Comparison of ENCODE assay signal across 1 cellular context in the genomic region with DNA sequence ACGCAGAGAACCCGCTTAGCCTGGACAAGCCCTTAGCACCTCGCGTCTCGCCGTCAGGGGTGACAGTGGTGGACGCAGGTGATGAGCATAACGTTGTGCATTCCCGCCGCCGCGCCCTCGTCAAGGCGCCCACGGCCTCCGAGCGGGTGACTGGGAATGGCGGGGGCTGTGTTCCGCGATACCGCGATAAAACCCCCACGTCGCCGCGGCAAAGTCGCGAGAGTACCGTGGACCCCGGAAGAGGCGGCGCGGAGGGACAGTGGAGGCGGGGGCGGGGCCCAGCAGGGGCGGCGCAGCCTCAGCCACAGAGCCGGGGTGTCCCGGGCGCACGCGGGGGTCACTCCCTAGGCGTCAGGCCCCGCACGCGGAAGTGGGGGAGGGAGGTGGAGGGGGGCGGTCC.
TF ChIP-seq lines count a peak whose summit lies in the region.

No MANE protein-coding gene starts in this region.

TF ChIP-seq in K562, 482 proteins besides CTCF, POLR2A, EP300 and RAD21 (continued from another document and continues in another):
- TF ChIP-seq CEBPZ (IDR thresholded peaks at IDR 0.05; ENCODE audit: borderline replicate concordance, low read depth, low read length) (no peak), TAL1 (IDR thresholded peaks at IDR 0.05) (no peak), BDP1 (IDR thresholded peaks at IDR 0.05; ENCODE audit: insufficient read depth, insufficient read length) (no peak), KHSRP (IDR thresholded peaks at IDR 0.05) (no peak), ZC3H8 (IDR thresholded peaks at IDR 0.05) (no peak), HDAC3 (IDR thresholded peaks at IDR 0.05; ENCODE audit: borderline replicate concordance, partially characterized antibody) (no peak), ZNF695 (CRISPR knock-in tag; IDR thresholded peaks at IDR 0.05) (no peak), TAF9B (IDR thresholded peaks at IDR 0.05; ENCODE audit: partially characterized antibody) (no peak), SMARCA4 (IDR thresholded peaks at IDR 0.05) (no peak), SMARCE1 (IDR thresholded peaks at IDR 0.05) (no peak), KDM5B (IDR thresholded peaks at IDR 0.05; ENCODE audit: insufficient replicate concordance, low read depth, low read length) (no peak), ZKSCAN8 (CRISPR knock-in tag; IDR thresholded peaks at IDR 0.05) (no peak), ZBTB17 (CRISPR knock-in tag; IDR thresholded peaks at IDR 0.05) (no peak), HNRNPH1 (optimal IDR thresholded peaks at IDR 0.05; ENCODE audit: low read depth, low read length) (no peak), NCOA4 (IDR thresholded peaks at IDR 0.05; ENCODE audit: partially characterized antibody) (no peak), NR3C1 (CRISPR knock-in tag; IDR thresholded peaks at IDR 0.05) (no peak), DACH1 (IDR thresholded peaks at IDR 0.05; ENCODE audit: partially characterized antibody) (no peak), EGR1 (conservative IDR thresholded peaks at IDR 0.05) (peak; percentile 91), BHLHE40 (IDR thresholded peaks at IDR 0.05; ENCODE audit: low read length) (peak; percentile 30), ZNF408 (CRISPR knock-in tag; IDR thresholded peaks at IDR 0.05; ENCODE audit: low read depth) (no peak), ZNF197 (CRISPR knock-in tag; IDR thresholded peaks at IDR 0.05; ENCODE audit: low read depth) (no peak), SNRNP70 (optimal IDR thresholded peaks at IDR 0.05; ENCODE audit: low read depth, low read length) (no peak), SMC3 (conservative IDR thresholded peaks at IDR 0.05; ENCODE audit: insufficient read depth, low read depth, low read length) (no peak), ELF4 (CRISPR knock-in tag; IDR thresholded peaks at IDR 0.05) (no peak), PRMT5 (CRISPR knock-in tag; IDR thresholded peaks at IDR 0.05) (no peak), ZFX (CRISPR knock-in tag; IDR thresholded peaks at IDR 0.05) (no peak), ZNF165 (CRISPR knock-in tag; IDR thresholded peaks at IDR 0.05; ENCODE audit: borderline replicate concordance) (no peak), ELF1 (tag; IDR thresholded peaks at IDR 0.05) (peak; percentile 90), ZNF174 (CRISPR knock-in tag; IDR thresholded peaks at IDR 0.05) (no peak), CBFB (CRISPR knock-in tag; IDR thresholded peaks at IDR 0.05) (0 out of 2 replicates have a peak, but pooled peaks have one; percentile 30), SLC30A9 (CRISPR knock-in tag; IDR thresholded peaks at IDR 0.05) (no peak), ZNF778 (CRISPR knock-in tag; IDR thresholded peaks at IDR 0.05) (no peak), ZNF133 (CRISPR knock-in tag; IDR thresholded peaks at IDR 0.05) (no peak), ATF1 (CRISPR knock-in tag; IDR thresholded peaks at IDR 0.05) (no peak), ATF1 (tag; IDR thresholded peaks at IDR 0.05) (peak; percentile 58; the same call in 1 of the 2 replicates), RUNX1 (IDR thresholded peaks at IDR 0.05; ENCODE audit: low read depth) (no peak), ARID2 (IDR thresholded peaks at IDR 0.05) (no peak), ZNF76 (CRISPR knock-in tag; IDR thresholded peaks at IDR 0.05; ENCODE audit: borderline replicate concordance) (no peak), L3MBTL2 (IDR thresholded peaks at IDR 0.05) (peak; percentile 78), RFX5 (IDR thresholded peaks at IDR 0.05; ENCODE audit: low read depth, low read length) (no peak), KLF16 (IDR thresholded peaks at IDR 0.05) (no peak), ZNF561 (CRISPR knock-in tag; conservative IDR thresholded peaks at IDR 0.05) (no peak), ARNT (IDR thresholded peaks at IDR 0.05) (no peak)
- TF ChIP-seq, protein P1, sequence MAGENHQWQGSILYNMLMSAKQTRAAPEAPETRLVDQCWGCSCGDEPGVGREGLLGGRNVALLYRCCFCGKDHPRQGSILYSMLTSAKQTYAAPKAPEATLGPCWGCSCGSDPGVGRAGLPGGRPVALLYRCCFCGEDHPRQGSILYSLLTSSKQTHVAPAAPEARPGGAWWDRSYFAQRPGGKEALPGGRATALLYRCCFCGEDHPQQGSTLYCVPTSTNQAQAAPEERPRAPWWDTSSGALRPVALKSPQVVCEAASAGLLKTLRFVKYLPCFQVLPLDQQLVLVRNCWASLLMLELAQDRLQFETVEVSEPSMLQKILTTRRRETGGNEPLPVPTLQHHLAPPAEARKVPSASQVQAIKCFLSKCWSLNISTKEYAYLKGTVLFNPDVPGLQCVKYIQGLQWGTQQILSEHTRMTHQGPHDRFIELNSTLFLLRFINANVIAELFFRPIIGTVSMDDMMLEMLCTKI (IDR thresholded peaks at IDR 0.05; ENCODE audit: partially characterized antibody), result no peak
- TF ChIP-seq, protein P2, sequence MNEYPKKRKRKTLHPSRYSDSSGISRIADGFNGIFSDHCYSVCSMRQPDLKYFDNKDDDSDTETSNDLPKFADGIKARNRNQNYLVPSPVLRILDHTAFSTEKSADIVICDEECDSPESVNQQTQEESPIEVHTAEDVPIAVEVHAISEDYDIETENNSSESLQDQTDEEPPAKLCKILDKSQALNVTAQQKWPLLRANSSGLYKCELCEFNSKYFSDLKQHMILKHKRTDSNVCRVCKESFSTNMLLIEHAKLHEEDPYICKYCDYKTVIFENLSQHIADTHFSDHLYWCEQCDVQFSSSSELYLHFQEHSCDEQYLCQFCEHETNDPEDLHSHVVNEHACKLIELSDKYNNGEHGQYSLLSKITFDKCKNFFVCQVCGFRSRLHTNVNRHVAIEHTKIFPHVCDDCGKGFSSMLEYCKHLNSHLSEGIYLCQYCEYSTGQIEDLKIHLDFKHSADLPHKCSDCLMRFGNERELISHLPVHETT (CRISPR knock-in tag; conservative IDR thresholded peaks at IDR 0.05 in 1 of 2, IDR thresholded peaks at IDR 0.05 in 1 of 2), result no peak
- TF ChIP-seq, protein P3, sequence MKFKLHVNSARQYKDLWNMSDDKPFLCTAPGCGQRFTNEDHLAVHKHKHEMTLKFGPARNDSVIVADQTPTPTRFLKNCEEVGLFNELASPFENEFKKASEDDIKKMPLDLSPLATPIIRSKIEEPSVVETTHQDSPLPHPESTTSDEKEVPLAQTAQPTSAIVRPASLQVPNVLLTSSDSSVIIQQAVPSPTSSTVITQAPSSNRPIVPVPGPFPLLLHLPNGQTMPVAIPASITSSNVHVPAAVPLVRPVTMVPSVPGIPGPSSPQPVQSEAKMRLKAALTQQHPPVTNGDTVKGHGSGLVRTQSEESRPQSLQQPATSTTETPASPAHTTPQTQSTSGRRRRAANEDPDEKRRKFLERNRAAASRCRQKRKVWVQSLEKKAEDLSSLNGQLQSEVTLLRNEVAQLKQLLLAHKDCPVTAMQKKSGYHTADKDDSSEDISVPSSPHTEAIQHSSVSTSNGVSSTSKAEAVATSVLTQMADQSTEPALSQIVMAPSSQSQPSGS (CRISPR knock-in tag; IDR thresholded peaks at IDR 0.05), result no peak
- TF ChIP-seq, protein P4, sequence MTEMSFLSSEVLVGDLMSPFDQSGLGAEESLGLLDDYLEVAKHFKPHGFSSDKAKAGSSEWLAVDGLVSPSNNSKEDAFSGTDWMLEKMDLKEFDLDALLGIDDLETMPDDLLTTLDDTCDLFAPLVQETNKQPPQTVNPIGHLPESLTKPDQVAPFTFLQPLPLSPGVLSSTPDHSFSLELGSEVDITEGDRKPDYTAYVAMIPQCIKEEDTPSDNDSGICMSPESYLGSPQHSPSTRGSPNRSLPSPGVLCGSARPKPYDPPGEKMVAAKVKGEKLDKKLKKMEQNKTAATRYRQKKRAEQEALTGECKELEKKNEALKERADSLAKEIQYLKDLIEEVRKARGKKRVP (CRISPR knock-in tag; IDR thresholded peaks at IDR 0.05), result no peak
- TF ChIP-seq, protein P5, sequence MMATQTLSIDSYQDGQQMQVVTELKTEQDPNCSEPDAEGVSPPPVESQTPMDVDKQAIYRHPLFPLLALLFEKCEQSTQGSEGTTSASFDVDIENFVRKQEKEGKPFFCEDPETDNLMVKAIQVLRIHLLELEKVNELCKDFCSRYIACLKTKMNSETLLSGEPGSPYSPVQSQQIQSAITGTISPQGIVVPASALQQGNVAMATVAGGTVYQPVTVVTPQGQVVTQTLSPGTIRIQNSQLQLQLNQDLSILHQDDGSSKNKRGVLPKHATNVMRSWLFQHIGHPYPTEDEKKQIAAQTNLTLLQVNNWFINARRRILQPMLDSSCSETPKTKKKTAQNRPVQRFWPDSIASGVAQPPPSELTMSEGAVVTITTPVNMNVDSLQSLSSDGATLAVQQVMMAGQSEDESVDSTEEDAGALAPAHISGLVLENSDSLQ (IDR thresholded peaks at IDR 0.05), result 0 out of 2 replicates have a peak, but pooled peaks have one; percentile 2
- TF ChIP-seq, protein P6, sequence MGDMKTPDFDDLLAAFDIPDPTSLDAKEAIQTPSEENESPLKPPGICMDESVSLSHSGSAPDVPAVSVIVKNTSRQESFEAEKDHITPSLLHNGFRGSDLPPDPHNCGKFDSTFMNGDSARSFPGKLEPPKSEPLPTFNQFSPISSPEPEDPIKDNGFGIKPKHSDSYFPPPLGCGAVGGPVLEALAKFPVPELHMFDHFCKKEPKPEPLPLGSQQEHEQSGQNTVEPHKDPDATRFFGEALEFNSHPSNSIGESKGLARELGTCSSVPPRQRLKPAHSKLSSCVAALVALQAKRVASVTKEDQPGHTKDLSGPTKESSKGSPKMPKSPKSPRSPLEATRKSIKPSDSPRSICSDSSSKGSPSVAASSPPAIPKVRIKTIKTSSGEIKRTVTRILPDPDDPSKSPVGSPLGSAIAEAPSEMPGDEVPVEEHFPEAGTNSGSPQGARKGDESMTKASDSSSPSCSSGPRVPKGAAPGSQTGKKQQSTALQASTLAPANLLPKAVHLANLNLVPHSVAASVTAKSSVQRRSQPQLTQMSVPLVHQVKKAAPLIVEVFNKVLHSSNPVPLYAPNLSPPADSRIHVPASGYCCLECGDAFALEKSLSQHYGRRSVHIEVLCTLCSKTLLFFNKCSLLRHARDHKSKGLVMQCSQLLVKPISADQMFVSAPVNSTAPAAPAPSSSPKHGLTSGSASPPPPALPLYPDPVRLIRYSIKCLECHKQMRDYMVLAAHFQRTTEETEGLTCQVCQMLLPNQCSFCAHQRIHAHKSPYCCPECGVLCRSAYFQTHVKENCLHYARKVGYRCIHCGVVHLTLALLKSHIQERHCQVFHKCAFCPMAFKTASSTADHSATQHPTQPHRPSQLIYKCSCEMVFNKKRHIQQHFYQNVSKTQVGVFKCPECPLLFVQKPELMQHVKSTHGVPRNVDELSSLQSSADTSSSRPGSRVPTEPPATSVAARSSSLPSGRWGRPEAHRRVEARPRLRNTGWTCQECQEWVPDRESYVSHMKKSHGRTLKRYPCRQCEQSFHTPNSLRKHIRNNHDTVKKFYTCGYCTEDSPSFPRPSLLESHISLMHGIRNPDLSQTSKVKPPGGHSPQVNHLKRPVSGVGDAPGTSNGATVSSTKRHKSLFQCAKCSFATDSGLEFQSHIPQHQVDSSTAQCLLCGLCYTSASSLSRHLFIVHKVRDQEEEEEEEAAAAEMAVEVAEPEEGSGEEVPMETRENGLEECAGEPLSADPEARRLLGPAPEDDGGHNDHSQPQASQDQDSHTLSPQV (IDR thresholded peaks at IDR 0.05), result peak; percentile 49; the same call in 1 of the 2 replicates
- TF ChIP-seq, protein P7, sequence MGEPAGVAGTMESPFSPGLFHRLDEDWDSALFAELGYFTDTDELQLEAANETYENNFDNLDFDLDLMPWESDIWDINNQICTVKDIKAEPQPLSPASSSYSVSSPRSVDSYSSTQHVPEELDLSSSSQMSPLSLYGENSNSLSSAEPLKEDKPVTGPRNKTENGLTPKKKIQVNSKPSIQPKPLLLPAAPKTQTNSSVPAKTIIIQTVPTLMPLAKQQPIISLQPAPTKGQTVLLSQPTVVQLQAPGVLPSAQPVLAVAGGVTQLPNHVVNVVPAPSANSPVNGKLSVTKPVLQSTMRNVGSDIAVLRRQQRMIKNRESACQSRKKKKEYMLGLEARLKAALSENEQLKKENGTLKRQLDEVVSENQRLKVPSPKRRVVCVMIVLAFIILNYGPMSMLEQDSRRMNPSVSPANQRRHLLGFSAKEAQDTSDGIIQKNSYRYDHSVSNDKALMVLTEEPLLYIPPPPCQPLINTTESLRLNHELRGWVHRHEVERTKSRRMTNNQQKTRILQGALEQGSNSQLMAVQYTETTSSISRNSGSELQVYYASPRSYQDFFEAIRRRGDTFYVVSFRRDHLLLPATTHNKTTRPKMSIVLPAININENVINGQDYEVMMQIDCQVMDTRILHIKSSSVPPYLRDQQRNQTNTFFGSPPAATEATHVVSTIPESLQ (CRISPR knock-in tag; IDR thresholded peaks at IDR 0.05), result 0 out of 2 replicates have a peak, but pooled peaks have one; percentile 17
- TF ChIP-seq, protein P8, sequence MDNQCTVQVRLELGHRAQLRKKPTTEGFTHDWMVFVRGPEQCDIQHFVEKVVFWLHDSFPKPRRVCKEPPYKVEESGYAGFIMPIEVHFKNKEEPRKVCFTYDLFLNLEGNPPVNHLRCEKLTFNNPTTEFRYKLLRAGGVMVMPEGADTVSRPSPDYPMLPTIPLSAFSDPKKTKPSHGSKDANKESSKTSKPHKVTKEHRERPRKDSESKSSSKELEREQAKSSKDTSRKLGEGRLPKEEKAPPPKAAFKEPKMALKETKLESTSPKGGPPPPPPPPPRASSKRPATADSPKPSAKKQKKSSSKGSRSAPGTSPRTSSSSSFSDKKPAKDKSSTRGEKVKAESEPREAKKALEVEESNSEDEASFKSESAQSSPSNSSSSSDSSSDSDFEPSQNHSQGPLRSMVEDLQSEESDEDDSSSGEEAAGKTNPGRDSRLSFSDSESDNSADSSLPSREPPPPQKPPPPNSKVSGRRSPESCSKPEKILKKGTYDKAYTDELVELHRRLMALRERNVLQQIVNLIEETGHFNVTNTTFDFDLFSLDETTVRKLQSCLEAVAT (IDR thresholded peaks at IDR 0.05), result no peak
